1 cellular context compared by ENCODE assay signal in the genomic region with DNA sequence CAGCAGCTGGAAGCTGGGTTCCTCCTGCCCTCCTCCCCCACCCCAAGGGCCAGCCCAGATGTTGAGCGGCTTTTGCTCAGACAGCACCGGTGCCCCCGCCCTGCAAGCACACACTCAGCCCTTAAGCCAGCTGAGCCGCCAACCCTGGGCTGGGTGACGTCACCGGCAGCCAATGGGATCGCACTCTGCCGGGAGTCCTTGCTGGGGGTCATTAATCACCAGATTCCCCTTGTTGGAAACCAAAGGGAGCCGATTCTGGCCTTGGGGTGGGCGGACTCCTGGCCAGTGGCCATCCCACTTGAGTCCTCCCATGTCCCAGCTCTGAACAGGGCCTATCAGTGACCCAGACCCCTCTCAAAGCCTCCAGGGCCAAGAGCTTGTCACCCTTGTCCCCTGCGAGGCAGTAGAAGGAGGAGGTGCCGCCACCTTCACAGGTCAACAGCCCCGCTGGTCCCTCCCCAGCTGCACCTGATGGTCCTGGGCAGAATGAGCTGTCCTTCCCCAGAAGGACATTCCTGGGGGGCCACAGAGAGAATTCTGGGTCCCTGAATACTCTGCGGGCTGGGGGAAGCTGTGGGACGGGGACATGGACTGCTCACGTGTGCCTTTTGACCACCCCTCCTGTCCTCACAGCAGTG.
TF ChIP-seq lines count a peak whose summit lies in the region.

No MANE protein-coding gene starts in this region.

TF ChIP-seq in SK-N-SH treated with all-trans-retinoic acid at 6 μM for 48 hours, 23 proteins besides CTCF, POLR2A, EP300 and RAD21 (continued from another document):
- TF ChIP-seq, protein P1, sequence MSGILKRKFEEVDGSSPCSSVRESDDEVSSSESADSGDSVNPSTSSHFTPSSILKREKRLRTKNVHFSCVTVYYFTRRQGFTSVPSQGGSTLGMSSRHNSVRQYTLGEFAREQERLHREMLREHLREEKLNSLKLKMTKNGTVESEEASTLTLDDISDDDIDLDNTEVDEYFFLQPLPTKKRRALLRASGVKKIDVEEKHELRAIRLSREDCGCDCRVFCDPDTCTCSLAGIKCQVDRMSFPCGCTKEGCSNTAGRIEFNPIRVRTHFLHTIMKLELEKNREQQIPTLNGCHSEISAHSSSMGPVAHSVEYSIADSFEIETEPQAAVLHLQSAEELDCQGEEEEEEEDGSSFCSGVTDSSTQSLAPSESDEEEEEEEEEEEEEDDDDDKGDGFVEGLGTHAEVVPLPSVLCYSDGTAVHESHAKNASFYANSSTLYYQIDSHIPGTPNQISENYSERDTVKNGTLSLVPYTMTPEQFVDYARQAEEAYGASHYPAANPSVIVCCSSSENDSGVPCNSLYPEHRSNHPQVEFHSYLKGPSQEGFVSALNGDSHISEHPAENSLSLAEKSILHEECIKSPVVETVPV (CRISPR knock-in tag; IDR thresholded peaks at IDR 0.05): no peak
- no peak for TF ChIP-seq ZFP3 (CRISPR knock-in tag; IDR thresholded peaks at IDR 0.05)
- TF ChIP-seq CSDC2 (CRISPR knock-in tag; IDR thresholded peaks at IDR 0.05): no peak
- TF ChIP-seq ZNF70 (CRISPR knock-in tag; IDR thresholded peaks at IDR 0.05): no peak
- TF ChIP-seq ZNF8 (CRISPR knock-in tag; IDR thresholded peaks at IDR 0.05): no peak
- no peak for TF ChIP-seq TOX (CRISPR knock-in tag; IDR thresholded peaks at IDR 0.05; ENCODE audit: borderline replicate concordance)
- TF ChIP-seq, protein P2, sequence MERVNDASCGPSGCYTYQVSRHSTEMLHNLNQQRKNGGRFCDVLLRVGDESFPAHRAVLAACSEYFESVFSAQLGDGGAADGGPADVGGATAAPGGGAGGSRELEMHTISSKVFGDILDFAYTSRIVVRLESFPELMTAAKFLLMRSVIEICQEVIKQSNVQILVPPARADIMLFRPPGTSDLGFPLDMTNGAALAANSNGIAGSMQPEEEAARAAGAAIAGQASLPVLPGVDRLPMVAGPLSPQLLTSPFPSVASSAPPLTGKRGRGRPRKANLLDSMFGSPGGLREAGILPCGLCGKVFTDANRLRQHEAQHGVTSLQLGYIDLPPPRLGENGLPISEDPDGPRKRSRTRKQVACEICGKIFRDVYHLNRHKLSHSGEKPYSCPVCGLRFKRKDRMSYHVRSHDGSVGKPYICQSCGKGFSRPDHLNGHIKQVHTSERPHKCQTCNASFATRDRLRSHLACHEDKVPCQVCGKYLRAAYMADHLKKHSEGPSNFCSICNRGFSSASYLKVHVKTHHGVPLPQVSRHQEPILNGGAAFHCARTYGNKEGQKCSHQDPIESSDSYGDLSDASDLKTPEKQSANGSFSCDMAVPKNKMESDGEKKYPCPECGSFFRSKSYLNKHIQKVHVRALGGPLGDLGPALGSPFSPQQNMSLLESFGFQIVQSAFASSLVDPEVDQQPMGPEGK (CRISPR knock-in tag; IDR thresholded peaks at IDR 0.05; ENCODE audit: borderline replicate concordance): no peak
- TF ChIP-seq SNAI2 (CRISPR knock-in tag; IDR thresholded peaks at IDR 0.05): no peak
